In genomic region chr1:69898403-69898947, GRCh38 we compare ENCODE assay signal across 25 cellular contexts.
"Had no signal": no experiment of that assay in that cellular context is flagged by ENCODE, and none has a peak within 500 bp of the region (broad histone marks: within the 10 kb centered on the region; RNA-seq: fewer than 3 reads in every experiment).

No MANE protein-coding gene starts in this region.

- ATAC-seq: activated CD8-positive, alpha-beta T cell treated with anti-CD3 and anti-CD28 coated beads for 36 hours; activated naive CD8-positive, alpha-beta T cell treated with anti-CD3 and anti-CD28 coated beads, Interleukin-2, amount 50 U/mL, for 24 hours; activated T-cell treated with anti-CD3 and anti-CD28 coated beads, Interleukin-2, amount 50 U/mL, for 4 hours; activated T-helper 17 cell treated with anti-CD3 and anti-CD28 coated beads, Interleukin-2, amount 50 U/mL, for 72 hours; gastrocnemius medialis; left lobe of liver; pancreas; psoas muscle; WTC11 had no signal

- H3K4me2 ChIP-seq: smooth muscle cell had no signal

- H3K4me1 ChIP-seq: esophagus squamous epithelium, gastrocnemius medialis, pancreas, psoas muscle, sigmoid colon, tibial nerve had no signal

- H3K36me3 ChIP-seq: esophagus squamous epithelium, gastrocnemius medialis, pancreas, sigmoid colon, tibial nerve had no signal

- H3K27ac ChIP-seq: epithelial cell of prostate, esophagus squamous epithelium, gastrocnemius medialis, pancreas, psoas muscle, sigmoid colon, tibial nerve had no signal

- H3K9me3 ChIP-seq: esophagus squamous epithelium, gastrocnemius medialis, pancreas, psoas muscle, sigmoid colon, tibial nerve had no signal

- H3K27me3 ChIP-seq: esophagus squamous epithelium, gastrocnemius medialis, pancreas, sigmoid colon, tibial nerve had no signal

- DNase-seq: activated CD4-positive, alpha-beta T cell treated with anti-CD3 and anti-CD28 coated beads for 1 hour; activated CD4-positive, alpha-beta T cell treated with anti-CD3 and anti-CD28 coated beads, Interleukin-2, amount 10 ng/mL, durations not matched to agents 7 days and 5 days; activated CD8-positive, alpha-beta T cell treated with anti-CD3 and anti-CD28 coated beads for 36 hours; activated gamma-delta T cell treated with Interleukin-2 at 50 U/mL for 16 hours; activated naive CD8-positive, alpha-beta T cell treated with anti-CD3 and anti-CD28 coated beads, Interleukin-2, amount 50 U/mL, for 24 hours; activated T-cell treated with anti-CD3 and anti-CD28 coated beads, Interleukin-2, amount 50 U/mL, for 4 hours; central memory CD4-positive, alpha-beta T cell; esophagus squamous epithelium; gastrocnemius medialis; kidney glomerular epithelial cell; naive B cell; nephron progenitor cell; pancreas; psoas muscle; sigmoid colon; stimulated activated CD4-positive, alpha-beta T cell treated with anti-CD3 and anti-CD28 coated beads, Interleukin-2, amount 100 ng/mL, for 24 hours; stimulated activated naive CD4-positive, alpha-beta T cell; T-helper 2 cell had no signal

- H3K4me3 ChIP-seq: esophagus squamous epithelium, gastrocnemius medialis, lung, pancreas, psoas muscle, sigmoid colon, smooth muscle cell, tibial nerve had no signal
